ENCODE assay signal across 9 cellular contexts in the genomic region with DNA sequence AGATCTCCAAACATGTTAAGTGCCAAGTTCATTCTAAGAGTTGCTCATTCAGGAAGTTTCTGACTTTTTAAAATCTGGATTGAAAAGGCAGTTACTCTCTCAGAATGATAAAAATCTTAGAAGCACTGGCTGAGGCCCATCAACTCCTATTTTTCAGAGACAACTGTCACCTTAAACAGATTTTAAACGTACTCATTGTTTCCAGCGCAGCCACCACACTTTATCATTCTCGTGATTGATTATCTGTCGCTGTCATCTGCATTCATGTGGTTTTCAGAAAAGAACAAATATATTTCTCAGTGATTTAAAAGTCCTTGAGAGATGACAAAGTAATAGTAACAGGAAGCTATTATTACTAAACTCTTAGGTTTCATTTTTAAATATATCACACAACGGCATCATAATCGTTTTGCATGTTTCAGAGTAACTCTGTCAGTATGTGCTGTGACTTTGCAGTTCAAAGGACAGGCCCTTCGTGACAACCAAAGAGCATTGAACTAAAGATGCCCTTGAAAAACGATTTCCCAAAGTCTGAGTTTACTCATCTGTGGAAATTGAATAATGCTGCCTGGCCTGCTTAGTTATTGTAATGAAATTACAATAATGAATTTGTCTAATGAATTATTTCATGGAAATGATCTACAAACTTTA. TPM values are rescaled to one million over a fixed set of nuclear protein-coding genes. Genes with fewer than 3 reads are reported as not detected.
DNase-seq lines count a peak whose midpoint lies in the region; ATAC-seq lines count a peak whose summit lies in the region.
"Had no signal": no experiment of that assay in that cellular context is flagged by ENCODE, and none has a peak within 500 bp of the region (broad histone marks: within the 10 kb centered on the region; RNA-seq: fewer than 3 reads in every experiment).

No MANE protein-coding gene starts in this region.

- H3K27ac Mint-ChIP-seq in activated naive CD4-positive, alpha-beta T cell treated with anti-CD3 and anti-CD28 coated beads, Interleukin-2, amount 50 U/mL, for 24 hours: peak overlapping the region; percentile 91
- H3K27ac Mint-ChIP-seq in CD8-positive, alpha-beta memory T cell: peak overlapping the region in 1 of 8 donors; percentile 58

- peak overlapping the region; percentile 24 for H3K4me3 Mint-ChIP-seq in activated naive CD4-positive, alpha-beta T cell treated with anti-CD3 and anti-CD28 coated beads, Interleukin-2, amount 50 U/mL, for 24 hours
- peak overlapping the region in 3 of 7 donors; percentile 13 to 54 (median 22) for H3K4me3 Mint-ChIP-seq in CD8-positive, alpha-beta memory T cell

- ATAC-seq in GM18511 (IDR thresholded peaks at IDR 0.05; ENCODE audit: unreplicated experiment): peak; percentile 85
- ATAC-seq in GM19463 (IDR thresholded peaks at IDR 0.05; ENCODE audit: unreplicated experiment): peak; percentile 75
- ATAC-seq in HG03095 (IDR thresholded peaks at IDR 0.05; ENCODE audit: unreplicated experiment): peak; percentile 87

- H3K4me1 Mint-ChIP-seq in activated naive CD4-positive, alpha-beta T cell treated with anti-CD3 and anti-CD28 coated beads, Interleukin-2, amount 50 U/mL, for 24 hours: peaks cover 3% of the 10 kb centered on the region
- H3K4me1 Mint-ChIP-seq in CD8-positive, alpha-beta memory T cell: peaks cover 6 to 30% (median 19%) of the 10 kb centered on the region in 3 donors

- no peaks in the 10 kb centered on the region for H3K36me3 Mint-ChIP-seq in activated naive CD4-positive, alpha-beta T cell treated with anti-CD3 and anti-CD28 coated beads, Interleukin-2, amount 50 U/mL, for 24 hours
- no peaks in the 10 kb centered on the region for H3K36me3 Mint-ChIP-seq in CD8-positive, alpha-beta memory T cell

- no peak overlapping the region for H3K4me3 ChIP-seq in CD8-positive, alpha-beta memory T cell (ENCODE audit: low read length)

- H3K27ac ChIP-seq in CD8-positive, alpha-beta memory T cell (ENCODE audit: low read depth, low read length): no peak overlapping the region
- H3K27ac ChIP-seq: brain microvascular endothelial cell had no signal

- H3K4me1 ChIP-seq in CD8-positive, alpha-beta memory T cell (ENCODE audit: insufficient read depth, low read length): no peaks in the 10 kb centered on the region

- no peaks in the 10 kb centered on the region for H3K27me3 ChIP-seq in CD8-positive, alpha-beta memory T cell (ENCODE audit: insufficient read depth, low read length, poor library complexity, severe bottlenecking)
- H3K27me3 ChIP-seq: brain microvascular endothelial cell had no signal

- H3K36me3 ChIP-seq in CD8-positive, alpha-beta memory T cell (ENCODE audit: insufficient read depth, low read length): no peaks in the 10 kb centered on the region
- H3K36me3 ChIP-seq: brain microvascular endothelial cell had no signal

- H3K27me3 Mint-ChIP-seq in activated naive CD4-positive, alpha-beta T cell treated with anti-CD3 and anti-CD28 coated beads, Interleukin-2, amount 50 U/mL, for 24 hours: peaks cover 9% of the 10 kb centered on the region
- peaks cover 0 to 13% of the 10 kb centered on the region in 2 donors for H3K27me3 Mint-ChIP-seq in CD8-positive, alpha-beta memory T cell

- CTCF ChIA-PET in CD8-positive, alpha-beta memory T cell (lab: Charles Lee): no interaction called here

- POLR2A ChIA-PET in CD8-positive, alpha-beta memory T cell (lab: Charles Lee): no interaction called here

- H3K9me3 Mint-ChIP-seq in activated naive CD4-positive, alpha-beta T cell treated with anti-CD3 and anti-CD28 coated beads, Interleukin-2, amount 50 U/mL, for 24 hours: peaks cover 4% of the 10 kb centered on the region
- peaks cover 0 to 4% (median 0%) of the 10 kb centered on the region in 5 donors for H3K9me3 Mint-ChIP-seq in CD8-positive, alpha-beta memory T cell

- H3K9me3 ChIP-seq in CD8-positive, alpha-beta memory T cell (ENCODE audit: low read length): no peaks in the 10 kb centered on the region

- DNase-seq in COLO829 (ENCODE audit: low spot score): no peak
- no peak for DNase-seq in GM19238 (ENCODE audit: insufficient read length, low spot score)
- DNase-seq in CD8-positive, alpha-beta memory T cell: no peak
- DNase-seq: brain microvascular endothelial cell, hippocampal formation had no signal

RNA-seq across cellular contexts. Expression of gene KCNK1, which starts 14.9 kb away (rescaled TPM):
- total RNA-seq in CD8-positive, alpha-beta memory T cell: 1 to 10 TPM; 1.1 to 1.4 TPM
- not detected for polyA plus RNA-seq in CD8-positive, alpha-beta memory T cell
